In the genomic region with DNA sequence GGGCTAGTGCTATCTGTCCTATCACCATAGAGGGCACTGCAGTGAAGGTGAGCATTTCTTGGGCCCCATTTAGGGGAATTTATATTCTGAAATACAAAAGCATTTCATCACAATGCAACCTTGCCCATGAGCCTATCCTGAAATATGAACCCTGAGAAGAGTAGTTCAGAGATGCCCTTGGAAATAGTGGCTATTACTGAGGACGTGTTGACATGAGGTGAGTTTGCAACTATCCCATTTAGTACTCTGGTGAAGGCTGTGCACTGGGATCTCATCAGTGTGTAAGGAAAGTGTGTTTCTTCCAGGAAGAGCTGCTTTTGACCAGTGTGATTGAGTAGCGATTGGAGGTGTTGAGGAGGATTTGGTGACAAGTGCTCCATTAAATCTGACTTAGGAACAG, we compare ENCODE assay signal across 21 cellular contexts.
DNase-seq lines count a peak whose midpoint lies in the region; ATAC-seq, FAIRE-seq and TF ChIP-seq lines count a peak whose summit lies in the region.
"Had no signal": no experiment of that assay in that cellular context is flagged by ENCODE, and none has a peak within 500 bp of the region (broad histone marks: within the 10 kb centered on the region; RNA-seq: fewer than 3 reads in every experiment).

No MANE protein-coding gene starts in this region.

- H3K4me3 ChIP-seq in AG04450 (ENCODE audit: low read depth, low read length): no peak overlapping the region
- H3K4me3 ChIP-seq in astrocyte (ENCODE audit: insufficient read depth, low read depth, low read length): no peak overlapping the region
- H3K4me3 ChIP-seq: A549; BLaER1 treated with 17β-estradiol and CSF1 and Interleukin-3, amounts not matched to agents 10 nM and 100 nM; PC-9; SJCRH30 had no signal

- no peak overlapping the region for H3K9ac ChIP-seq in astrocyte (ENCODE audit: low read length)
- H3K9ac ChIP-seq: BLaER1 treated with 17β-estradiol and CSF1 and Interleukin-3, amounts not matched to agents 10 nM and 100 nM had no signal

- H3K27ac ChIP-seq in AG04450 (ENCODE audit: low read depth, low read length) (no peak overlapping the region), astrocyte (ENCODE audit: low read depth, low read length) (no peak overlapping the region), foreskin keratinocyte (no peak overlapping the region)
- H3K27ac ChIP-seq: BLaER1 treated with 17β-estradiol and CSF1 and Interleukin-3, amounts not matched to agents 10 nM and 100 nM; PC-9; SJCRH30 had no signal

- no peaks in the 10 kb centered on the region for H3K36me3 Mint-ChIP-seq in HFFc6 (ENCODE audit: low read depth)
- peaks cover 1% of the 10 kb centered on the region for H3K36me3 Mint-ChIP-seq in astrocyte (ENCODE audit: low read depth, unreplicated experiment)
- H3K36me3 Mint-ChIP-seq in natural killer cell treated with Interleukin-12 subunit alpha and Interleukin-12 subunit beta and Interleukin-15 and Interleukin-18, amount 100 ng/mL, for 72 hours: no peaks in the 10 kb centered on the region
- H3K36me3 Mint-ChIP-seq: CD8-positive, alpha-beta memory T cell had no signal

- POLR2A ChIA-PET in AG04450 (lab: Yijun Ruan, JAX): no interaction called here

- H3K27ac Mint-ChIP-seq in HFFc6 (no peak overlapping the region), astrocyte (ENCODE audit: unreplicated experiment) (no peak overlapping the region)
- H3K27ac Mint-ChIP-seq in natural killer cell treated with Interleukin-12 subunit alpha and Interleukin-12 subunit beta and Interleukin-15 and Interleukin-18, amount 100 ng/mL, for 72 hours: no peak overlapping the region

- no peaks in the 10 kb centered on the region for H3K79me2 ChIP-seq in astrocyte (ENCODE audit: insufficient read depth, low read length)

- H3K4me1 ChIP-seq in astrocyte (ENCODE audit: insufficient read depth, low read length) (peaks cover 25% of the 10 kb centered on the region), foreskin keratinocyte (no peaks in the 10 kb centered on the region)
- H3K4me1 ChIP-seq: BLaER1 treated with 17β-estradiol and CSF1 and Interleukin-3, amounts not matched to agents 10 nM and 100 nM had no signal

- TF ChIP-seq CTCF in AG04450 (IDR thresholded peaks at IDR 0.05; ENCODE audit: low read depth, low read length) (0 out of 2 replicates have a peak, but pooled peaks have one; percentile 10), HFFc6 (IDR thresholded peaks at IDR 0.05) (peak; percentile 29; the same call in 1 of the 2 replicates), astrocyte (IDR thresholded peaks at IDR 0.05; ENCODE audit: insufficient read depth, low read depth, low read length) (no peak), foreskin keratinocyte (conservative IDR thresholded peaks at IDR 0.05) (peak; percentile 20)

- H3K27me3 Mint-ChIP-seq in HFFc6 (ENCODE audit: insufficient read depth): no peaks in the 10 kb centered on the region; the same call in 1 of the 2 replicates
- H3K27me3 Mint-ChIP-seq in astrocyte (ENCODE audit: low read depth, unreplicated experiment): no peaks in the 10 kb centered on the region
- H3K27me3 Mint-ChIP-seq in natural killer cell treated with Interleukin-12 subunit alpha and Interleukin-12 subunit beta and Interleukin-15 and Interleukin-18, amount 100 ng/mL, for 72 hours: peaks cover 0 to 10% of the 10 kb centered on the region in 2 donors

- H3K4me3 Mint-ChIP-seq in HFFc6: no peak overlapping the region
- no peak overlapping the region for H3K4me3 Mint-ChIP-seq in astrocyte (ENCODE audit: unreplicated experiment)
- no peak overlapping the region for H3K4me3 Mint-ChIP-seq in natural killer cell treated with Interleukin-12 subunit alpha and Interleukin-12 subunit beta and Interleukin-15 and Interleukin-18, amount 100 ng/mL, for 72 hours
- H3K4me3 Mint-ChIP-seq: CD8-positive, alpha-beta memory T cell had no signal

- no peak for ATAC-seq in foreskin keratinocyte
- no peak for ATAC-seq in natural killer cell treated with Interleukin-12 subunit alpha and Interleukin-12 subunit beta and Interleukin-15 and Interleukin-18, amount 100 ng/mL, for 72 hours
- ATAC-seq: A549 had no signal

- H3K4me2 ChIP-seq in astrocyte (ENCODE audit: low read length): no peak overlapping the region
- H3K4me2 ChIP-seq: A549; BLaER1 treated with 17β-estradiol and CSF1 and Interleukin-3, amounts not matched to agents 10 nM and 100 nM; PC-9 had no signal

- CTCF ChIA-PET in AG04450 (lab: Charles Lee): interaction anchor here (0.7 kb wide), 1 partner anchor 23 kb away, joined by 3 read pairs; no protein-coding TSS in a partner anchor

- H3K36me3 ChIP-seq in astrocyte (ENCODE audit: insufficient read depth, low read length): no peaks in the 10 kb centered on the region
- H3K36me3 ChIP-seq: BLaER1 treated with 17β-estradiol and CSF1 and Interleukin-3, amounts not matched to agents 10 nM and 100 nM; SJCRH30 had no signal

- H3K9me3 Mint-ChIP-seq in HFFc6 (no peaks in the 10 kb centered on the region), astrocyte (ENCODE audit: unreplicated experiment) (no peaks in the 10 kb centered on the region)
- H3K9me3 Mint-ChIP-seq in natural killer cell treated with Interleukin-12 subunit alpha and Interleukin-12 subunit beta and Interleukin-15 and Interleukin-18, amount 100 ng/mL, for 72 hours: no peaks in the 10 kb centered on the region
- H3K9me3 Mint-ChIP-seq: CD8-positive, alpha-beta memory T cell had no signal

- H3K9me3 ChIP-seq in AG04450 (ENCODE audit: control insufficient read depth, insufficient read depth, low read length) (no peaks in the 10 kb centered on the region), astrocyte (ENCODE audit: insufficient read depth, low read depth, low read length) (no peaks in the 10 kb centered on the region)
- H3K9me3 ChIP-seq: A549, SJCRH30 had no signal

- no peaks in the 10 kb centered on the region for H4K20me1 ChIP-seq in astrocyte (ENCODE audit: insufficient read depth, low read length)
- H4K20me1 ChIP-seq: BLaER1 treated with 17β-estradiol and CSF1 and Interleukin-3, amounts not matched to agents 10 nM and 100 nM had no signal

- H3K27me3 ChIP-seq in AG04450 (ENCODE audit: control insufficient read depth, insufficient read depth, low read length): no peaks in the 10 kb centered on the region
- no peaks in the 10 kb centered on the region for H3K27me3 ChIP-seq in astrocyte (ENCODE audit: insufficient read depth, low read length)
- no peaks in the 10 kb centered on the region for H3K27me3 ChIP-seq in foreskin keratinocyte
- H3K27me3 ChIP-seq: BLaER1 treated with 17β-estradiol and CSF1 and Interleukin-3, amounts not matched to agents 10 nM and 100 nM; SJCRH30 had no signal

- DNase-seq in AG04450 (ENCODE audit: low read depth, low spot score) (no peak), HFFc6 (no peak), astrocyte (ENCODE audit: low read depth) (no peak), foreskin keratinocyte (no peak), NCI-H146 (lab: John Stamatoyannopoulos, UW) (no peak), C1 segment of cervical spinal cord (lab: John Stamatoyannopoulos, UW) (no peak)
- no peak for DNase-seq in natural killer cell treated with Interleukin-12 subunit alpha and Interleukin-12 subunit beta and Interleukin-15 and Interleukin-18, amount 100 ng/mL, for 72 hours (ENCODE audit: low spot score)
- DNase-seq in activated CD4-positive, alpha-beta T cell treated with anti-CD3 and anti-CD28 coated beads for 4 hours: no peak
- DNase-seq: CD8-positive, alpha-beta memory T cell; Kasumi-1; NCI-H1105; NCI-H1694; NCI-H2081 treated with DMSO at 0.1 percent for 48 hours; NCI-H2227 treated with DMSO at 0.1 percent for 48 hours; NCI-H510A treated with DMSO at 0.1 percent for 48 hours; NCI-H82; PC-9; SJCRH30 had no signal

- H3K4me1 Mint-ChIP-seq in HFFc6 (ENCODE audit: low read depth) (peaks cover 41% of the 10 kb centered on the region), astrocyte (ENCODE audit: low read depth, unreplicated experiment) (peaks cover 18% of the 10 kb centered on the region)
- H3K4me1 Mint-ChIP-seq in natural killer cell treated with Interleukin-12 subunit alpha and Interleukin-12 subunit beta and Interleukin-15 and Interleukin-18, amount 100 ng/mL, for 72 hours (ENCODE audit: low read depth in 2 of 2): peaks cover 0 to 3% of the 10 kb centered on the region in 2 donors
- H3K4me1 Mint-ChIP-seq: CD8-positive, alpha-beta memory T cell had no signal

- no peak overlapping the region for H2AFZ ChIP-seq in astrocyte (ENCODE audit: low read depth, low read length)
- H2AFZ ChIP-seq: PC-9 had no signal

- peak; percentile 58 for FAIRE-seq in astrocyte (lab: Jason Lieb, UNC)
- FAIRE-seq: H54 had no signal
